Comparison of ENCODE assay signal across 7 cellular contexts in the genomic region with DNA sequence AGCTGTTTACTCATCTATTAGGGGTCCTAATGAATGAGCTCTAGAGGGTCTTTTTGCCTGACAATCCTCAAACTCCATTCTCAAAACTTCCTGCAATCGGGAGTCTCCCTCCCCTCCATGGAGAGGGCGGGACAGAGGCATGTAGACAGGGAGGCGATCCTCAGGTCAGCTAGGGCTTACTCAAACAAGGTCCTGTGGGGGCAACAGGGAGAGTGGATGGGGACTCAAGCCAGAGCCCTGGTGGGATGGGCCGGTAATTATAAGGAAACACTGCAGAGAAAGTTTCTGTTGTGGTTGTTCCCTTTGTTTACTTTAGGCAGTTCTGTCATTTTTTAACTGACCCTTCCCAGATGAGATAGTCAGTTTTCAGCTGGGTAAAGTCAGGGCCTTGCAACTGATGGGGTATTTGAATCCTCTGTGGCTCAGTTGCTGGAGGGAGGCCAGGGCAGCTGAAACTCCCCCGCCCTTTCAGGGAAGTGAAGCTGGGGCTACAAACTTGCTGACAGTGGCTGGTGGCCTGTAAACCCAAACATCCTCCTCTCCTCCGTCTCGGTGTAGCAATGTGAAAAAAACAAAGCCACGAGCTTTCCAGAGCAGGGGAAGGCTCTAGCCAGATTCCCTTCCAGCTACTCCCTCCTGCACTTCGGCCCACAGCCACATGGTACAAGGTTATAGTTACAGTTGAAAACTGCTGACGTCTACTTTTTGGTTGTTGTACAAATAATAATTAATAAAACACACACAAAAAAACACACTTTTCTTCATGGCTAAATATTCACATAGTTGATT. TPM values are rescaled to one million over a fixed set of nuclear protein-coding genes. Genes with fewer than 3 reads are reported as not detected.
DNase-seq lines count a peak whose midpoint lies in the region; ATAC-seq and TF ChIP-seq lines count a peak whose summit lies in the region.
"Not testable (repeated sequence)": the region's sequence is repeated elsewhere in the genome, so short reads cannot be mapped to it uniquely, and the experiment has no call there.

No MANE protein-coding gene starts in this region.

- H3K79me1 ChIP-seq in IMR-90 (ENCODE audit: low read depth in 1 of 2, low read length in 2 of 2), result not testable (repeated sequence)

- not testable (repeated sequence) for H3K56ac ChIP-seq in IMR-90 (ENCODE audit: extremely low read depth, insufficient read depth, low read length)

- peak overlapping the region; percentile 14; the same call in 1 of the 2 replicates for H3K18ac ChIP-seq in IMR-90 (ENCODE audit: low read depth, low read length)

- H3K23ac ChIP-seq in IMR-90 (ENCODE audit: low read depth, low read length), result not testable (repeated sequence)

- not testable (repeated sequence) for H2AFZ ChIP-seq in IMR-90 (replicated peaks; ENCODE audit: low read length, poor library complexity)

- 0 out of 2 replicates have a peak, but pooled peaks have one; percentile 6 for TF ChIP-seq CTCF in HFFc6 (IDR thresholded peaks at IDR 0.05)
- not testable (repeated sequence) for TF ChIP-seq CTCF in IMR-90 (conservative IDR thresholded peaks at IDR 0.05; ENCODE audit: low read depth, low read length); kidney epithelial cell (IDR thresholded peaks at IDR 0.05; ENCODE audit: insufficient read depth, low read length, poor library complexity, severe bottlenecking)

- not testable (repeated sequence) for H3K9me1 ChIP-seq in IMR-90 (ENCODE audit: insufficient read depth, low read length)

- not testable (repeated sequence) for H4K5ac ChIP-seq in IMR-90 (ENCODE audit: low read depth, low read length)

- peak overlapping the region; percentile 39; the same call in 1 of the 2 replicates for H3K4me2 ChIP-seq in IMR-90 (ENCODE audit: low read depth, low read length)

- no CpG with 5 or more reads among the region's 10 CpGs for WGBS in IMR-90 (ENCODE audit: extremely low coverage in 2 of 2, insufficient read length in 1 of 2), 2 experiments

- BruUV-seq in IMR-90 (replicated peaks; lab: Mats Ljungman, UMichigan), result not testable (repeated sequence)

- not testable (repeated sequence) for H4K20me1 ChIP-seq in IMR-90 (ENCODE audit: insufficient read depth, low read length)

- TF ChIP-seq POLR2A in IMR-90 (IDR thresholded peaks at IDR 0.05; ENCODE audit: low read depth, low read length), result not testable (repeated sequence)

- not testable (repeated sequence) for H3K36me3 ChIP-seq in IMR-90 (ENCODE audit: control insufficient read depth, insufficient read depth, low read length); kidney epithelial cell (ENCODE audit: control insufficient read depth, insufficient read depth, low read length)

- H3K4me1 Mint-ChIP-seq in HFFc6 (ENCODE audit: low read depth), result peaks cover 21% of the 10 kb centered on the region
- not testable (repeated sequence) for H3K4me1 Mint-ChIP-seq in T-helper 17 cell

- CTCF ChIA-PET in IMR-90 (lab: Yijun Ruan, JAX), result not testable (repeated sequence)

- not testable (repeated sequence) for H3K4me3 ChIP-seq in IMR-90 (ENCODE audit: insufficient read depth, low read depth, low read length); kidney epithelial cell (ENCODE audit: low read depth, low read length)

- H3K27ac ChIP-seq in IMR-90 (ENCODE audit: insufficient read depth, low read length), result peak overlapping the region; percentile 87; the same call in 1 of the 2 replicates

- not testable (repeated sequence) for H3K9ac ChIP-seq in IMR-90 (ENCODE audit: low read depth, low read length)

- not testable (repeated sequence) for H3K9me3 ChIP-seq in IMR-90 (ENCODE audit: control insufficient read depth, insufficient read depth, low read length); T-helper 17 cell (ENCODE audit: control insufficient read depth, low read length, poor library complexity, severe bottlenecking)

- not testable (repeated sequence) for H3K4me1 ChIP-seq in IMR-90 (ENCODE audit: control insufficient read depth, insufficient read depth, low read length)

- not testable (repeated sequence) for H2BK120ac ChIP-seq in IMR-90 (ENCODE audit: low read depth, low read length)

- not testable (repeated sequence) for H2AK9ac ChIP-seq in IMR-90 (replicated peaks; ENCODE audit: low read depth, low read length, poor library complexity)

- H3K4ac ChIP-seq in IMR-90 (ENCODE audit: low read depth, low read length), result not testable (repeated sequence)

- H3K14ac ChIP-seq in IMR-90 (replicated peaks; ENCODE audit: low read depth, low read length), result peak overlapping the region; percentile 13

- POLR2A ChIA-PET in IMR-90 (lab: Charles Lee; ENCODE audit: unreplicated experiment), result not testable (repeated sequence)

- not testable (repeated sequence) for H3K27me3 ChIP-seq in IMR-90 (ENCODE audit: control insufficient read depth, insufficient read depth, low read length); kidney epithelial cell (ENCODE audit: control insufficient read depth, insufficient read depth, low read length)

- dilution Hi-C loops in IMR-90 (cut with HindIII; ENCODE audit: low sequenced_read_pairs, unreplicated experiment), result not testable (repeated sequence)

- peak overlapping the region; percentile 75 for H3K4me3 Mint-ChIP-seq in HFFc6
- not testable (repeated sequence) for H3K4me3 Mint-ChIP-seq in T-helper 17 cell

- DNase-seq in HFFc6 (peak; percentile 71), IMR-90 (peak; percentile 80), dedifferentiated amniotic fluid mesenchymal stem cell (ENCODE audit: extremely low spot score) (peak; percentile 34), kidney epithelial cell (ENCODE audit: low read depth) (peak; percentile 25), pons (ENCODE audit: low spot score) (peak; percentile 42)
- DNase-seq in T-helper 17 cell, result not testable (repeated sequence)

- H2BK15ac ChIP-seq in IMR-90 (ENCODE audit: low read depth, low read length), result not testable (repeated sequence)

- TF ChIP-seq RAD21 in IMR-90 (IDR thresholded peaks at IDR 0.05; ENCODE audit: low read length), result not testable (repeated sequence)

- in situ Hi-C loops in IMR-90 (cut with MboI; ENCODE audit: low sequenced_read_pairs), result not testable (repeated sequence)

- H2BK5ac ChIP-seq in IMR-90 (ENCODE audit: low read depth, low read length, poor library complexity, severe bottlenecking), result peak overlapping the region; percentile 90

- peak; percentile 46 for ATAC-seq in GM18861 (IDR thresholded peaks at IDR 0.05; ENCODE audit: unreplicated experiment)
- ATAC-seq in IMR-90 (ENCODE audit: low read depth), result peak; percentile 97
- ATAC-seq in T-helper 17 cell, result peak; percentile 58

- not testable (repeated sequence) for H2AK5ac ChIP-seq in IMR-90 (ENCODE audit: low read depth, low read length)

- H3K9me3 Mint-ChIP-seq in HFFc6, result not testable (repeated sequence)

- H3K36me3 Mint-ChIP-seq in HFFc6 (ENCODE audit: low read depth); T-helper 17 cell (ENCODE audit: low read depth): not testable (repeated sequence)

- H4K91ac ChIP-seq in IMR-90 (ENCODE audit: insufficient read depth, low read depth, low read length), result not testable (repeated sequence)

- not testable (repeated sequence) for H2BK20ac ChIP-seq in IMR-90 (ENCODE audit: low read depth, low read length)

- H4K8ac ChIP-seq in IMR-90 (ENCODE audit: low read depth in 2 of 2, low read length in 2 of 2), result not testable (repeated sequence)

- H3K27ac Mint-ChIP-seq in HFFc6, result peak overlapping the region; percentile 86
- H3K27ac Mint-ChIP-seq in T-helper 17 cell, result not testable (repeated sequence)

- intact Hi-C loops in IMR-90 (cut with micrococcal nuclease), result not testable (repeated sequence)

- not testable (repeated sequence) for H3K27me3 Mint-ChIP-seq in HFFc6 (ENCODE audit: insufficient read depth); T-helper 17 cell

TF ChIP-seq in IMR-90, 13 proteins besides CTCF, POLR2A, EP300 and RAD21:
- peak; percentile 95 for TF ChIP-seq MAFK (IDR thresholded peaks at IDR 0.05; ENCODE audit: low read depth, low read length)

RNA-seq across cellular contexts. Expression of a gene that starts 44.5 kb away (rescaled TPM):
- 10 to 100 TPM; 47.2 to 56.6 (median 54.7) TPM for total RNA-seq in HFFc6 (2021; fragmentation: NEBNext Ultra II Directional; extraction: Animal tissue kit (Norgen Biotek cat#: 25700))
- 57.4 and 78.9 TPM in 2 replicates for total RNA-seq in IMR-90 (2012; rRNA removed)
- 26.7 and 35.9 TPM in 2 replicates for polyA plus RNA-seq in IMR-90 (2012; rRNA removed)
- polyA plus RNA-seq in IMR-90 (2012; cell fraction: cytosol; rRNA removed), result 9.3 and 10.0 TPM in 2 replicates
- polyA plus RNA-seq in IMR-90 (2012; cell fraction: nucleus; rRNA removed; ENCODE audit: low replicate concordance), result 10.0 and 60.5 TPM in 2 replicates
- 10 to 100 TPM; 24.2 to 28.4 TPM for total RNA-seq in T-helper 17 cell
- 24.8 and 29.4 TPM in 2 replicates for total RNA-seq in kidney epithelial cell

Comparison
In these comparisons a context has a peak if more than half of its experiments do, and no peak if none do; other contexts are left out.
1. ATAC-seq: peak in every context shown above with its lines; median percentile 97 in IMR-90; 58 in T-helper 17 cell; 46 in GM18861.